In genomic region chr4:140115140-140115539, GRCh38 we compare ENCODE assay signal across 1 cellular context.
TF ChIP-seq lines count a peak whose summit lies in the region.

No MANE protein-coding gene starts in this region.

TF ChIP-seq in GM23338, 12 proteins besides CTCF, POLR2A, EP300 and RAD21 (continued from another document):
- TF ChIP-seq REST (IDR thresholded peaks at IDR 0.05; ENCODE audit: unreplicated experiment), result no peak
- TF ChIP-seq ZNF114 (CRISPR knock-in tag; IDR thresholded peaks at IDR 0.05), result no peak
- TF ChIP-seq CREB1 (CRISPR knock-in tag; IDR thresholded peaks at IDR 0.05; ENCODE audit: low read depth), result no peak
- no peak for TF ChIP-seq JUNB (IDR thresholded peaks at IDR 0.05; ENCODE audit: unreplicated experiment)
